ENCODE assay signal across 8 cellular contexts in genomic region chr3:136862953-136863352, GRCh38. TPM values are rescaled to one million over a fixed set of nuclear protein-coding genes. Genes with fewer than 3 reads are reported as not detected.
A peak's percentile ranks its signal among the peaks of the same experiment; 100 is the strongest.
DNase-seq lines count a peak whose midpoint lies in the region; ATAC-seq, FAIRE-seq and TF ChIP-seq lines count a peak whose summit lies in the region.

No MANE protein-coding gene starts in this region.

- H3K23me2 ChIP-seq in H9 (ENCODE audit: insufficient read length, low read depth, low read length, poor library complexity, severe bottlenecking) = peaks cover 14% of the 10 kb centered on the region

- H4K91ac ChIP-seq in H9 (ENCODE audit: insufficient read length, low read depth, low read length) = no peak overlapping the region

- H3K14ac ChIP-seq in H9 (ENCODE audit: insufficient read depth, low read length) = no peak overlapping the region

- no peak for TF ChIP-seq POLR2A in A549 (IDR thresholded peaks at IDR 0.05; ENCODE audit: low read length)
- TF ChIP-seq POLR2A in K562 (conservative IDR thresholded peaks at IDR 0.05) = no peak

- H2BK12ac ChIP-seq in H9 (ENCODE audit: insufficient read length, low read depth, low read length) = no peak overlapping the region

- H3K79me1 ChIP-seq in H9 (ENCODE audit: insufficient read depth, low read depth, low read length, poor library complexity, severe bottlenecking) = no peaks in the 10 kb centered on the region

- in situ Hi-C loops in K562 (cut with MboI) = no loop called here

- intact Hi-C loops in K562 (cut with micrococcal nuclease) = loop anchor here (2.0 to 5.0 kb wide), 3 partner anchors 94 to 152 kb away; partner anchors contain the start of genes IL20RB and STAG1

- H2BK5ac ChIP-seq in H9 (ENCODE audit: insufficient read length, low read length) = no peak overlapping the region

- no peak overlapping the region for H3K18ac ChIP-seq in H9 (ENCODE audit: insufficient read length, low read depth, low read length)

- TF ChIP-seq EP300 in A549 (IDR thresholded peaks at IDR 0.05) = no peak
- no peak for TF ChIP-seq EP300 in K562 (IDR thresholded peaks at IDR 0.05; ENCODE audit: low read length)

- no peak for ATAC-seq in A549
- no peak for ATAC-seq in K562
- no peak for ATAC-seq in HG02840 (IDR thresholded peaks at IDR 0.05; ENCODE audit: low FRiP score, unreplicated experiment)

- DNase-seq in A549 (ENCODE audit: low read depth in 1 of 2, low spot score in 1 of 2) (no peak), H9 (no peak), K562 (ENCODE audit: extremely low read depth in 1 of 4, low spot score in 3 of 4) (no peak), mesothelial cell of epicardium (ENCODE audit: low spot score in 2 of 2, unreplicated experiment in 2 of 2) (no peak), NCI-H510A (lab: John Stamatoyannopoulos, UW) (no peak), NCI-H82 treated with DMSO at 0.1 percent for 48 hours (lab: John Stamatoyannopoulos, UW; ENCODE audit: unreplicated experiment) (no peak), amygdala (lab: John Stamatoyannopoulos, UW) (no peak)

- H3K23ac ChIP-seq in H9 (ENCODE audit: insufficient read length, low read depth, low read length) = no peak overlapping the region

- H3K4me1 Mint-ChIP-seq in H9 (peaks cover 29 to 44% of the 10 kb centered on the region in 2 experiments), mesothelial cell of epicardium (peaks cover 42% of the 10 kb centered on the region)

- H2BK20ac ChIP-seq in H9 (ENCODE audit: low read depth, low read length, poor library complexity, severe bottlenecking) = no peak overlapping the region

- peak overlapping the region; percentile 87 for H3K4me2 ChIP-seq in A549
- H3K4me2 ChIP-seq in H9 (ENCODE audit: insufficient read depth, insufficient read length, low read length) = peak overlapping the region; percentile 76
- peak overlapping the region; percentile 87 for H3K4me2 ChIP-seq in K562 (ENCODE audit: insufficient read depth, low read length)

- FAIRE-seq in A549 (lab: Jason Lieb, UNC) (no peak), K562 (lab: Jason Lieb, UNC) (no peak)

- H3K27me3 ChIP-seq in H9 (ENCODE audit: insufficient read depth, low read length) (no peaks in the 10 kb centered on the region), K562 (ENCODE audit: control insufficient read depth in 2 of 2, insufficient read depth in 2 of 2, low read length in 2 of 2) (no peaks in the 10 kb centered on the region)

- peak overlapping the region; percentile 77 for H3K9ac ChIP-seq in H9 (ENCODE audit: extremely low read depth, insufficient read length, low read length)
- H3K9ac ChIP-seq in K562 (ENCODE audit: insufficient read depth in 1 of 2, low read depth in 2 of 2, low read length in 2 of 2) = peak overlapping the region; percentile 85 to 99

- H3K27me3 Mint-ChIP-seq in H9 (ENCODE audit: low read depth) (no peaks in the 10 kb centered on the region), mesothelial cell of epicardium (ENCODE audit: low read depth) (no peaks in the 10 kb centered on the region)

- TF ChIP-seq RAD21 in A549 (conservative IDR thresholded peaks at IDR 0.05 in 1 of 2, IDR thresholded peaks at IDR 0.05 in 1 of 2) = no peak
- TF ChIP-seq RAD21 in K562 (CRISPR knock-in tag; conservative IDR thresholded peaks at IDR 0.05 in 1 of 2, IDR thresholded peaks at IDR 0.05 in 1 of 2) = no peak

- H3K4me3 Mint-ChIP-seq in H9 = peak overlapping the region; percentile 86 to 96
- peak overlapping the region; percentile 89 for H3K4me3 Mint-ChIP-seq in mesothelial cell of epicardium

- no peaks in the 10 kb centered on the region for H3K9me1 ChIP-seq in K562 (ENCODE audit: control insufficient read depth, insufficient read depth, low read length)

- no peak overlapping the region for H2AK5ac ChIP-seq in H9 (ENCODE audit: insufficient read length, low read length)

- no peak overlapping the region for H4K8ac ChIP-seq in H9 (replicated peaks; ENCODE audit: insufficient read length, low read depth, low read length)

- no peak overlapping the region for H3T11ph ChIP-seq in H9 (ENCODE audit: low read length)

- POLR2A ChIA-PET in A549 (lab: Yijun Ruan, JAX) (interaction anchor here (2.0 to 2.2 kb wide), 2 partner anchors 95 to 110 kb away, joined by 6 to 30 read pairs; partner anchors contain the start of genes IL20RB and STAG1), K562 (lab: Yijun Ruan, JAX) (interaction anchor here (0.7 to 1.6 kb wide), 3 partner anchors 10 to 269 kb away, joined by 3 to 7 read pairs (median 3); no protein-coding TSS in a partner anchor)

- H3K79me2 ChIP-seq in H9 (ENCODE audit: insufficient read depth, low read length) = peaks cover 7% of the 10 kb centered on the region; the same call in 1 of the 2 replicates
- H3K79me2 ChIP-seq in K562 (ENCODE audit: control insufficient read depth, insufficient read depth, low read length) = peaks cover 88% of the 10 kb centered on the region

- no peaks in the 10 kb centered on the region for H3K9me3 Mint-ChIP-seq in H9
- no peaks in the 10 kb centered on the region for H3K9me3 Mint-ChIP-seq in mesothelial cell of epicardium

- no peak overlapping the region for H2BK15ac ChIP-seq in H9 (ENCODE audit: low read depth, low read length)

- CTCF ChIA-PET in A549 (lab: Yijun Ruan, JAX) = interaction anchor here (0.6 to 1.4 kb wide), 3 partner anchors 103 to 151 kb away, joined by 3 read pairs; partner anchors contain the start of gene STAG1
- CTCF ChIA-PET in K562 (lab: Yijun Ruan, JAX; ENCODE audit: low intra/inter-chr PET ratio) = no interaction called here

- H3K36me3 Mint-ChIP-seq in H9 (ENCODE audit: insufficient read depth in 1 of 3, low read depth in 3 of 3) (peaks cover 7 to 20% (median 9%) of the 10 kb centered on the region in 3 experiments; a peak in 4 of 7 replicates), mesothelial cell of epicardium (peaks cover 8% of the 10 kb centered on the region)

- TSS peak; percentile 75 for BruUV-seq in K562 (replicated peaks; lab: Mats Ljungman, UMichigan)

- no peak overlapping the region for H3K56ac ChIP-seq in H9 (ENCODE audit: insufficient read length, low read depth, low read length)

- H4K5ac ChIP-seq in H9 (ENCODE audit: insufficient read length, low read depth, low read length) = no peak overlapping the region

- no peak for TF ChIP-seq CTCF in A549 (IDR thresholded peaks at IDR 0.05)
- TF ChIP-seq CTCF in H9 (conservative IDR thresholded peaks at IDR 0.05) = no peak
- TF ChIP-seq CTCF in K562 (IDR thresholded peaks at IDR 0.05 in 2 of 3, conservative IDR thresholded peaks at IDR 0.05 in 1 of 3; ENCODE audit: insufficient read depth in 2 of 3, low read depth in 1 of 3, low read length in 3 of 3) = no peak
- TF ChIP-seq CTCF in mesothelial cell of epicardium (IDR thresholded peaks at IDR 0.05; ENCODE audit: unreplicated experiment) = no peak

- H3K27ac ChIP-seq in A549 = peak overlapping the region; percentile 91 to 98
- no peak overlapping the region for H3K27ac ChIP-seq in H9 (ENCODE audit: insufficient read length, low read depth, low read length)
- H3K27ac ChIP-seq in K562 (ENCODE audit: extremely low read depth, low read depth, low read length) = peak overlapping the region; percentile 94

- WGBS in A549 (ENCODE audit: missing lambda C conversion rate) = 2% methylated on average over 12 of the region's 12 CpGs
- WGBS in H9 (ENCODE audit: extremely low coverage, insufficient read length, low lambda C conversion rate) = no CpG with 5 or more reads among the region's 12 CpGs
- WGBS in K562 (ENCODE audit: insufficient coverage, low coverage, missing lambda C conversion rate) = under 1% methylated on average over 12 of the region's 12 CpGs

- H4K20me1 ChIP-seq in H9 (ENCODE audit: control insufficient read depth, insufficient read depth, insufficient read length) (no peaks in the 10 kb centered on the region), K562 (replicated peaks; ENCODE audit: control insufficient read depth, insufficient read depth, low read length) (no peaks in the 10 kb centered on the region; the same call in 1 of the 2 replicates)

- H3K4me3 ChIP-seq in A549 (peak overlapping the region; percentile 77), K562 (peak overlapping the region; percentile 97)

- no peak overlapping the region for H2BK120ac ChIP-seq in H9 (ENCODE audit: low read depth, low read length, poor library complexity, severe bottlenecking)

- H3K36me3 ChIP-seq in K562 (ENCODE audit: control insufficient read depth, insufficient read depth, low read length) = peaks cover 10% of the 10 kb centered on the region; the same call in 2 of the 3 replicates

- H3K4ac ChIP-seq in H9 (ENCODE audit: low read depth, low read length) = no peak overlapping the region

- peak overlapping the region; percentile 82 to 96 (median 85); a peak in 6 of 7 replicates for H3K27ac Mint-ChIP-seq in H9
- H3K27ac Mint-ChIP-seq in mesothelial cell of epicardium = peak overlapping the region; percentile 96

- H2AFZ ChIP-seq in H9 (ENCODE audit: low read length) (no peak overlapping the region), K562 (ENCODE audit: low read depth, low read length) (peak overlapping the region; percentile 93)

- H3K4me1 ChIP-seq in A549 (0 out of 3 replicates have a peak, but pooled peaks cover 12% of the 10 kb centered on the region), H9 (ENCODE audit: insufficient read depth, low read length) (peaks cover 2% of the 10 kb centered on the region; the same call in 1 of the 2 replicates), K562 (replicated peaks in 1 of 2; ENCODE audit: control insufficient read depth in 2 of 2, insufficient read depth in 2 of 2, low read length in 2 of 2) (peaks cover 8 to 16% of the 10 kb centered on the region in 2 experiments; a peak in 4 of 5 replicates)

- H3K9me3 ChIP-seq in A549 = no peaks in the 10 kb centered on the region
- no peaks in the 10 kb centered on the region for H3K9me3 ChIP-seq in H9 (ENCODE audit: control insufficient read depth, low read depth, low read length)
- no peaks in the 10 kb centered on the region for H3K9me3 ChIP-seq in K562 (replicated peaks; ENCODE audit: control insufficient read depth, insufficient read depth, low read depth, low read length)

RNA-seq across cellular contexts. Expression of gene NCK1, which starts 0.9 kb away (rescaled TPM):
- polyA plus RNA-seq in A549 (2011; rRNA removed) (47.9 and 60.8 TPM in 2 replicates), A549 (2017; fragmentation: RNase III; extraction: RNeasy Plus Mini Kit Qiagen cat#74134 plus additional on column Dnase treatment) (30.2 to 33.5 TPM (median 31.2 TPM) in 3 replicates), K562 (2011; rRNA removed) (22.9 and 30.5 TPM in 2 replicates), K562 (2014; fragmentation: Illumina TruSeq; extraction: Trizol) (26.4 and 30.0 TPM in 2 replicates), K562 (2014; fragmentation: Nextera tagmentation; extraction: Ambion mirVana) (10 to 100 TPM; 17.3 to 24.4 TPM), K562 (2014; rRNA removed) (22.2 and 25.7 TPM in 2 replicates)
- polyA plus RNA-seq in A549 (2012; cell fraction: cytosol; rRNA removed) = 13.0 and 15.8 TPM in 2 replicates
- polyA plus RNA-seq in A549 (2012; cell fraction: nucleus; rRNA removed) = 3.7 and 7.2 TPM in 2 replicates
- 14.8 and 17.3 TPM in 2 replicates for polyA minus RNA-seq in A549 (2011; rRNA and poly(A)+ RNA removed)
- total RNA-seq in H9 (2021) (26.4 and 27.5 TPM in 2 replicates), K562 (2014; rRNA removed) (14.9 and 23.2 TPM in 2 replicates), K562 (2014; rRNA removed; fragmentation: Illumina TruSeq; extraction: Trizol) (24.4 and 25.0 TPM in 2 replicates), K562 (2015; rRNA removed; fragmentation: Illumina TruSeq; extraction: Trizol) (23.2 and 27.1 TPM in 2 replicates), K562 (2021) (22.6 and 23.2 TPM in 2 replicates), mesothelial cell of epicardium (27.9 to 33.4 TPM (median 31.0 TPM) in 3 replicates)
- total RNA-seq in K562 (2011; cell fraction: chromatin; rRNA removed; ENCODE audit: low replicate concordance) = 18.7 and 56.8 TPM in 2 replicates
- 11.3 and 15.9 TPM in 2 replicates for total RNA-seq in K562 (2011; cell fraction: nucleolus; rRNA removed)
- total RNA-seq in K562 (2011; cell fraction: nucleoplasm; rRNA removed) = 30.7 and 64.5 TPM in 2 replicates
- polyA plus RNA-seq in K562 (2011; cell fraction: cytosol; rRNA removed) = 4.0 and 8.7 TPM in 2 replicates
- 6.3 and 11.6 TPM in 2 replicates for polyA plus RNA-seq in K562 (2011; cell fraction: nucleus; rRNA removed)
- polyA plus RNA-seq in K562 (2012) = 17.4 and 19.4 TPM in 2 replicates
- 46.4 and 62.6 TPM in 2 replicates for polyA minus RNA-seq in K562 (2011; rRNA and poly(A)+ RNA removed)
- polyA minus RNA-seq in K562 (2011; cell fraction: cytosol; rRNA and poly(A)+ RNA removed) = 13.9 and 16.8 TPM in 2 replicates
- polyA minus RNA-seq in K562 (2011; cell fraction: nucleus; rRNA and poly(A)+ RNA removed) = 18.2 and 29.5 TPM in 2 replicates

RNA-seq across cellular contexts. Expression of gene SLC35G2, which starts 44.0 kb away (rescaled TPM):
- polyA plus RNA-seq in A549 (2011; rRNA removed) (30.0 and 34.8 TPM in 2 replicates), A549 (2017; fragmentation: RNase III; extraction: RNeasy Plus Mini Kit Qiagen cat#74134 plus additional on column Dnase treatment) (15.0 to 17.2 TPM (median 16.5 TPM) in 3 replicates), K562 (2011; rRNA removed) (4.5 and 5.9 TPM in 2 replicates), K562 (2014; fragmentation: Illumina TruSeq; extraction: Trizol) (2.6 and 3.0 TPM in 2 replicates), K562 (2014; fragmentation: Nextera tagmentation; extraction: Ambion mirVana) (1 to 10 TPM; 2.8 to 3.1 TPM), K562 (2014; rRNA removed) (2.7 and 3.3 TPM in 2 replicates)
- 6.2 and 6.8 TPM in 2 replicates for polyA plus RNA-seq in A549 (2012; cell fraction: cytosol; rRNA removed)
- polyA plus RNA-seq in A549 (2012; cell fraction: nucleus; rRNA removed) = 6.5 and 10.4 TPM in 2 replicates
- 6.3 and 6.5 TPM in 2 replicates for polyA minus RNA-seq in A549 (2011; rRNA and poly(A)+ RNA removed)
- total RNA-seq in H9 (2021) (5.4 and 6.6 TPM in 2 replicates), K562 (2014; rRNA removed) (2.1 and 3.6 TPM in 2 replicates), K562 (2014; rRNA removed; fragmentation: Illumina TruSeq; extraction: Trizol) (3.2 and 4.3 TPM in 2 replicates), K562 (2015; rRNA removed; fragmentation: Illumina TruSeq; extraction: Trizol) (2.8 and 3.8 TPM in 2 replicates), K562 (2021) (2.1 and 3.1 TPM in 2 replicates), mesothelial cell of epicardium (0.76 to 0.88 TPM (median 0.80 TPM) in 3 replicates)
- 7.0 and 14.8 TPM in 2 replicates for total RNA-seq in K562 (2011; cell fraction: chromatin; rRNA removed; ENCODE audit: low replicate concordance)
- 5.0 and 6.0 TPM in 2 replicates for total RNA-seq in K562 (2011; cell fraction: nucleolus; rRNA removed)
- total RNA-seq in K562 (2011; cell fraction: nucleoplasm; rRNA removed) = 9.5 and 10.6 TPM in 2 replicates
- 1.5 and 3.7 TPM in 2 replicates for polyA plus RNA-seq in K562 (2011; cell fraction: cytosol; rRNA removed)
- 4.5 and 5.1 TPM in 2 replicates for polyA plus RNA-seq in K562 (2011; cell fraction: nucleus; rRNA removed)
- polyA plus RNA-seq in K562 (2012) = 2.3 and 2.6 TPM in 2 replicates
- polyA minus RNA-seq in K562 (2011; rRNA and poly(A)+ RNA removed) = 3.9 and 5.0 TPM in 2 replicates
- 0.91 and 2.0 TPM in 2 replicates for polyA minus RNA-seq in K562 (2011; cell fraction: cytosol; rRNA and poly(A)+ RNA removed)
- 3.2 and 3.5 TPM in 2 replicates for polyA minus RNA-seq in K562 (2011; cell fraction: nucleus; rRNA and poly(A)+ RNA removed)
